8 cellular contexts compared by ENCODE assay signal in genomic region chr11:3057069-3057963, GRCh38. TPM values are rescaled to one million over a fixed set of nuclear protein-coding genes. Genes with fewer than 3 reads are reported as not detected.
DNase-seq lines count a peak whose midpoint lies in the region; ATAC-seq and TF ChIP-seq lines count a peak whose summit lies in the region.

Gene CARS1, minus strand, starts transcription at chr11:3057423. Its CDS starts 56 bp downstream, at chr11:3057367.

- DNase-seq in NCI-H2107 treated with DMSO at 0.1 percent for 48 hours (lab: John Stamatoyannopoulos, UW; ENCODE audit: unreplicated experiment) (peak; percentile 74), UCSD-AML1 (lab: John Stamatoyannopoulos, UW; ENCODE audit: unreplicated experiment) (peak; percentile 93), brain microvascular endothelial cell (peak; percentile 94)

- in situ Hi-C loops in brain microvascular endothelial cell (cut with HindIII; ENCODE audit: low pct_ligation_motif_present, low sequenced_read_pairs): no loop called here

- H3K4me1 ChIP-seq in iPS-15b (ENCODE audit: control insufficient read depth, insufficient read depth, low read length) (no peaks in the 10 kb centered on the region), skeletal muscle satellite cell (ENCODE audit: control insufficient read depth, insufficient read depth, low read length) (peaks cover 27% of the 10 kb centered on the region)

- H3K9me3 ChIP-seq in iPS-15b (ENCODE audit: control insufficient read depth, insufficient read depth, low read length) (no peaks in the 10 kb centered on the region), skeletal muscle satellite cell (replicated peaks; ENCODE audit: low read length) (no peaks in the 10 kb centered on the region)

- H3K4me3 ChIP-seq in brain microvascular endothelial cell (ENCODE audit: low read depth, low read length) (peak within 1 kb of the TSS; percentile 99), iPS-15b (ENCODE audit: low read depth, low read length) (peak within 1 kb of the TSS; percentile 90), skeletal muscle satellite cell (ENCODE audit: low read length) (peak within 1 kb of the TSS; percentile 94)

- peak; percentile 94 for ATAC-seq in GM18520 (IDR thresholded peaks at IDR 0.05; ENCODE audit: unreplicated experiment)
- peak; percentile 92 for ATAC-seq in HG03064 (IDR thresholded peaks at IDR 0.05; ENCODE audit: low read depth, unreplicated experiment)

- peak within 1 kb of the TSS; percentile 92 for H3K4me2 ChIP-seq in skeletal muscle satellite cell (ENCODE audit: low read length)

- TF ChIP-seq CTCF in 22Rv1 (IDR thresholded peaks at IDR 0.05) (no peak), brain microvascular endothelial cell (IDR thresholded peaks at IDR 0.05; ENCODE audit: low read depth, low read length, missing control alignments) (no peak)

- H3K9ac ChIP-seq in iPS-15b (ENCODE audit: low read depth, low read length) (peak within 1 kb of the TSS; percentile 73), skeletal muscle satellite cell (ENCODE audit: low read depth, low read length) (peak within 1 kb of the TSS; percentile 92)

- H3K27me3 ChIP-seq in brain microvascular endothelial cell (replicated peaks) (no peaks in the 10 kb centered on the region), iPS-15b (ENCODE audit: control insufficient read depth, insufficient read depth, low read length) (no peaks in the 10 kb centered on the region), skeletal muscle satellite cell (ENCODE audit: control insufficient read depth, insufficient read depth, low read length) (no peaks in the 10 kb centered on the region)

- H3K27ac ChIP-seq in 22Rv1: peak within 1 kb of the TSS; percentile 63
- peak within 1 kb of the TSS; percentile 83 for H3K27ac ChIP-seq in brain microvascular endothelial cell

- peaks cover 4% of the 10 kb centered on the region for H3K36me3 ChIP-seq in brain microvascular endothelial cell (replicated peaks)
- peaks cover 5% of the 10 kb centered on the region for H3K36me3 ChIP-seq in iPS-15b (ENCODE audit: control insufficient read depth, insufficient read depth, low read length)
- H3K36me3 ChIP-seq in skeletal muscle satellite cell (ENCODE audit: insufficient read depth, low read length): peaks cover 6% of the 10 kb centered on the region

RNA-seq across cellular contexts. Expression of gene CARS1, which starts in this region (rescaled TPM):
- total RNA-seq in skeletal muscle satellite cell (2012; rRNA removed): 52.0 and 56.5 TPM in 2 replicates

Comparison
In these comparisons a context has a peak if more than half of its experiments do, and no peak if none do; other contexts are left out.
1. Peak in every context shown above with its lines: DNase-seq, ATAC-seq, H3K4me3 ChIP-seq and H3K27ac ChIP-seq.